ENCODE assay signal across 21 cellular contexts in genomic region chr2:198280145-198280544, GRCh38.
"Had no signal": no experiment of that assay in that cellular context is flagged by ENCODE, and none has a peak within 500 bp of the region (broad histone marks: within the 10 kb centered on the region; RNA-seq: fewer than 3 reads in every experiment).

No MANE protein-coding gene starts in this region.

- DNase-seq: dermis blood vessel endothelial cell; dorsolateral prefrontal cortex; effector CD4-positive, alpha-beta T cell; effector memory CD4-positive, alpha-beta T cell; foreskin fibroblast; foreskin melanocyte; gastrocnemius medialis; glutamatergic neuron; heart left ventricle; hypothalamus; left cardiac atrium; left lung; left ventricle myocardium superior; lower lobe of right lung; mesenchymal stem cell; mucosa of descending colon; naive B cell had no signal

- H3K9me3 ChIP-seq: gastrocnemius medialis, heart left ventricle, left lung, lower lobe of right lung, mucosa of descending colon had no signal

- H3K36me3 Mint-ChIP-seq: mesothelial cell of epicardium, naive B cell had no signal

- H3K4me3 Mint-ChIP-seq: mesothelial cell of epicardium, naive B cell had no signal

- H3K4me1 Mint-ChIP-seq: naive B cell had no signal

- H3K36me3 ChIP-seq: gastrocnemius medialis, heart left ventricle, left lung, lower lobe of right lung had no signal

- H3K4me1 ChIP-seq: gastrocnemius medialis, heart left ventricle, left lung, lower lobe of right lung had no signal

- ATAC-seq: esophagus mucosa, gastrocnemius medialis, heart left ventricle, left cardiac atrium, left lung, left ventricle myocardium superior, lower lobe of right lung, mucosa of descending colon had no signal

- H3K9me3 Mint-ChIP-seq: mesothelial cell of epicardium had no signal

- H3K27ac ChIP-seq: coronary artery, dorsolateral prefrontal cortex, gastrocnemius medialis, heart left ventricle, hepatocyte, left lung, lower lobe of right lung had no signal

- H3K4me3 ChIP-seq: coronary artery, dorsolateral prefrontal cortex, gastrocnemius medialis, heart left ventricle, hepatocyte, left lung, lower lobe of right lung, mucosa of descending colon had no signal

- H3K27ac Mint-ChIP-seq: mesothelial cell of epicardium, naive B cell had no signal
